ENCODE assay signal across 1 cellular context in the genomic region with DNA sequence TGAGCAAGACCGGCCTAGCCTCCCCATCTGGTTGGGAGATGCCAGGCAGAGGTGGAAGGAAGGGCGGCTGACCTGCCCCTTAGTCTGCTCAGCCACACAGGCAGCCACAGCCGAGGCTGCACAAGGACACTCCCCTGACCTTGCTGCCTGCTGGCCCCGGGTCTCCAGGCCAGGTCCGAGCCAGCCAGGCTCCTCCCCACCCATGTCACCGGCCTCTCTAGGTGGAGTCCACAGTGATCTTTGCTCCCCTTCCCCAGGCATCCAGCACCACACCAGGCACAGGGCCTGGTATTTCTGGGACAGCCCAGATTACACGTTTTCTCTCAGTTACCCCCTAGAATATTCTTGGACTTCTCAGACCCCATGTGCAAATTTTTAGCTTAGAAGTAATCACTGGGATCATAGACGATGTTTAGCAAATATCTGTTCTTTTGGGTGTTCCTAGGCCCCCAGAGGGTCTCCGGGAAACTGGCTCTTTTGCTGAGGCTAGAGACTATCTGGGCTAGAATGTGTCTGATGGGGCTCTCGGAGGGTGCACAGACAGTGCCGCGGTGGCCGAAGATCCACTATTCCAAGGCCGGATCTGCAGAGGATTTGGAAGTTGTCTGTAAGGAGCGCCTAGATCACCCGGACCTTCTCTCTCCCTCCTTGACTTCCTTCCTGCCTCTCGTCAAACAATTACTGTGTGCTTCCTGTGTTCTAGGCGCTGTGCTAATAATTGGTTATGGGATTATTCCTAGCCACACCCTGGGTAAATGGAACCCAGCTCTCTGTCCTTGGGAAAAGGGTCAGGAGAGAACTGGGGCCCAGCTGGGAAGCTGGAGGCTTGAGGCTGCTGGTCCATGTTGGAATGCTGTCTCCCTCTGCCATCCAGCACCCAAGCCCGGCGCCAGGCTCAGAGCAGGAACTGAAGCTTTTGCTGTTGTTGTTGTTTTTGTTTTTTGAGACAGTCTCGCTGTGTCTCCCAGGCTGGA.
A peak's percentile ranks its signal among the peaks of the same experiment; 100 is the strongest.
TF ChIP-seq lines count a peak whose summit lies in the region.

No MANE protein-coding gene starts in this region.

TF ChIP-seq in liver, 16 proteins besides CTCF, POLR2A, EP300 and RAD21 (continued from another document):
- TF ChIP-seq HNF4A (conservative IDR thresholded peaks at IDR 0.05) (peak; percentile 88 to 91), EGR1 (IDR thresholded peaks at IDR 0.05; ENCODE audit: low read depth in 2 of 2) (no peak), NR2F2 (IDR thresholded peaks at IDR 0.05) (peak; percentile 14), HNF4G (IDR thresholded peaks at IDR 0.05) (peak; percentile 60), FOXA1 (IDR thresholded peaks at IDR 0.05) (no peak)
